8 cellular contexts compared by ENCODE assay signal in genomic region chr10:58952747-58953466, GRCh38.
DNase-seq lines count a peak whose midpoint lies in the region; ATAC-seq, FAIRE-seq and TF ChIP-seq lines count a peak whose summit lies in the region.

No MANE protein-coding gene starts in this region.

- no TSS peak for BruUV-seq in K562 (replicated peaks; lab: Mats Ljungman, UMichigan)

- H2AFZ ChIP-seq in K562 (ENCODE audit: low read depth, low read length) = no peak overlapping the region

- intact Hi-C loops in K562 (cut with micrococcal nuclease) = loop anchor here (2.0 kb wide), 1 partner anchor 670 kb away; no protein-coding TSS in a partner anchor
- intact Hi-C loops in stomach (cut with DNase I; ENCODE audit: low total_unique reads) = loop anchor here (10.0 kb wide), 1 partner anchor 222 kb away; the partner anchor contains the start of gene PHYHIPL

- no peaks in the 10 kb centered on the region for H3K4me1 ChIP-seq in K562 (replicated peaks in 1 of 2; ENCODE audit: control insufficient read depth in 2 of 2, insufficient read depth in 2 of 2, low read length in 2 of 2)
- H3K4me1 ChIP-seq in stomach = no peaks in the 10 kb centered on the region

- no peak overlapping the region for H3K4me2 ChIP-seq in K562 (ENCODE audit: insufficient read depth, low read length)

- in situ Hi-C loops in K562 (cut with MboI) = loop anchor here (25.0 kb wide), 1 partner anchor 859 kb away; no protein-coding TSS in a partner anchor

- H4K20me1 ChIP-seq in K562 (replicated peaks; ENCODE audit: control insufficient read depth, insufficient read depth, low read length) = no peaks in the 10 kb centered on the region

- POLR2A ChIA-PET in K562 (lab: Yijun Ruan, JAX) = no interaction called here

- no peak overlapping the region for H3K4me3 ChIP-seq in HFF-Myc (replicated peaks; ENCODE audit: low read depth, low read length)
- no peak overlapping the region for H3K4me3 ChIP-seq in NB4 (ENCODE audit: low read depth, low read length)
- H3K4me3 ChIP-seq in K562 = no peak overlapping the region
- no peak overlapping the region for H3K4me3 ChIP-seq in stomach

- FAIRE-seq in K562 (lab: Jason Lieb, UNC) = peak; percentile 54
- peak; percentile 45 for FAIRE-seq in islet of Langerhans (lab: Jason Lieb, UNC)

- no peaks in the 10 kb centered on the region for H3K27me3 ChIP-seq in K562 (ENCODE audit: control insufficient read depth in 2 of 2, insufficient read depth in 2 of 2, low read length in 2 of 2)
- no peaks in the 10 kb centered on the region for H3K27me3 ChIP-seq in stomach

- H3K79me2 ChIP-seq in K562 (ENCODE audit: control insufficient read depth, insufficient read depth, low read length) = no peaks in the 10 kb centered on the region

- H3K9me3 ChIP-seq in K562 (replicated peaks; ENCODE audit: control insufficient read depth, insufficient read depth, low read depth, low read length) = no peaks in the 10 kb centered on the region
- H3K9me3 ChIP-seq in stomach = no peaks in the 10 kb centered on the region

- CTCF ChIA-PET in K562 (lab: Yijun Ruan, JAX; ENCODE audit: low intra/inter-chr PET ratio) = interaction anchor here (0.6 to 1.4 kb wide), 2 partner anchors 670 to 731 kb away, joined by 3 to 5 read pairs; no protein-coding TSS in a partner anchor

- H3K9me1 ChIP-seq in K562 (ENCODE audit: control insufficient read depth, insufficient read depth, low read length) = no peaks in the 10 kb centered on the region

- no peak overlapping the region for H3K27ac ChIP-seq in K562 (ENCODE audit: extremely low read depth, low read depth, low read length)
- H3K27ac ChIP-seq in stomach = peak overlapping the region in 3 of 5 donors; percentile 26 to 39 (median 38)

- TF ChIP-seq POLR2A in NB4 (IDR thresholded peaks at IDR 0.05; ENCODE audit: extremely low read depth, insufficient read length) (no peak), K562 (conservative IDR thresholded peaks at IDR 0.05) (no peak), stomach (IDR thresholded peaks at IDR 0.05) (no peak)

- peak; percentile 54 to 74 for TF ChIP-seq RAD21 in K562 (CRISPR knock-in tag; conservative IDR thresholded peaks at IDR 0.05 in 1 of 2, IDR thresholded peaks at IDR 0.05 in 1 of 2)

- no peak for TF ChIP-seq EP300 in K562 (IDR thresholded peaks at IDR 0.05; ENCODE audit: low read length)
- no peak for TF ChIP-seq EP300 in stomach (IDR thresholded peaks at IDR 0.05)

- peak; percentile 69; the same call in 2 of the 3 replicates for ATAC-seq in K562

- no peak overlapping the region for H3K9ac ChIP-seq in K562 (ENCODE audit: insufficient read depth in 1 of 2, low read depth in 2 of 2, low read length in 2 of 2)

- WGBS in K562 (ENCODE audit: insufficient coverage, low coverage, missing lambda C conversion rate) = 2% methylated on average over 3 of the region's 3 CpGs
- WGBS in stomach, 5 donors = 4 to 12% (median 6%) methylated on average over 3 of the region's 3 CpGs

- peak; percentile 12 for DNase-seq in stimulated activated CD4-positive, alpha-beta T cell treated with anti-CD3 and anti-CD28 coated beads, Interleukin-15, amount 100 ng/mL, for 24 hours
- no peak for DNase-seq in stimulated activated CD4-positive, alpha-beta T cell treated with anti-CD3 and anti-CD28 coated beads, Interleukin-4, amount 100 ng/mL, for 24 hours
- DNase-seq in HFF-Myc (ENCODE audit: extremely low read depth, low read depth) (peak; percentile 60), NB4 (ENCODE audit: low read depth) (peak; percentile 46), K562 (ENCODE audit: extremely low read depth in 1 of 4, low spot score in 3 of 4) (peak; percentile 23 to 46 (median 39)), stomach (peak; percentile 46), mesenteric fat pad (ENCODE audit: low spot score) (no peak)

- no peaks in the 10 kb centered on the region for H3K36me3 ChIP-seq in K562 (ENCODE audit: control insufficient read depth, insufficient read depth, low read length)
- H3K36me3 ChIP-seq in stomach = no peaks in the 10 kb centered on the region

- peak; percentile 69 for TF ChIP-seq CTCF in HFF-Myc (IDR thresholded peaks at IDR 0.05; ENCODE audit: low read depth, low read length, missing control alignments)
- peak; percentile 76 for TF ChIP-seq CTCF in NB4 (IDR thresholded peaks at IDR 0.05; ENCODE audit: low read depth, low read length)
- TF ChIP-seq CTCF in K562 (IDR thresholded peaks at IDR 0.05 in 2 of 3, conservative IDR thresholded peaks at IDR 0.05 in 1 of 3; ENCODE audit: insufficient read depth in 2 of 3, low read depth in 1 of 3, low read length in 3 of 3) = peak; percentile 33 to 66 (median 63); a peak in 5 of 6 replicates
- TF ChIP-seq CTCF in stomach (IDR thresholded peaks at IDR 0.05) = peak in 5 of 7 experiments; percentile 63 to 85 (median 76)

TF ChIP-seq in K562, 482 proteins besides CTCF, POLR2A, EP300 and RAD21:
- TF ChIP-seq NELFE (IDR thresholded peaks at IDR 0.05; ENCODE audit: insufficient read depth, insufficient read length) = no peak
- peak; percentile 32; the same call in 1 of the 2 replicates for TF ChIP-seq DEAF1 (CRISPR knock-in tag; IDR thresholded peaks at IDR 0.05)
- 0 out of 2 replicates have a peak, but pooled peaks have one; percentile 18 for TF ChIP-seq SMC3 (conservative IDR thresholded peaks at IDR 0.05; ENCODE audit: insufficient read depth, low read depth, low read length)

Comparison
In these comparisons a context has a peak if more than half of its experiments do, and no peak if none do; other contexts are left out.
1. DNase-seq: peak in stimulated activated CD4-positive, alpha-beta T cell treated with anti-CD3 and anti-CD28 coated beads, Interleukin-15, amount 100 ng/mL, for 24 hours (single experiment), HFF-Myc (single experiment), NB4 (single experiment), K562 (4 of 4) and stomach (single experiment); none in stimulated activated CD4-positive, alpha-beta T cell treated with anti-CD3 and anti-CD28 coated beads, Interleukin-4, amount 100 ng/mL, for 24 hours (single experiment) and mesenteric fat pad (single experiment).
2. Peak in every context shown above with its lines, with median percentiles within 50 percentile points of each other: CTCF ChIP-seq.